1 cellular context compared by ENCODE assay signal in genomic region chr6:132962936-132963579, GRCh38.
TF ChIP-seq lines count a peak whose summit lies in the region.

No MANE protein-coding gene starts in this region.

TF ChIP-seq in K562, 482 proteins besides CTCF, POLR2A, EP300 and RAD21 (continued from another document):
- no peak for TF ChIP-seq ELK3 (CRISPR knock-in tag; IDR thresholded peaks at IDR 0.05)
- TF ChIP-seq SP1 (CRISPR knock-in tag; IDR thresholded peaks at IDR 0.05), result no peak
- peak; percentile 60 for TF ChIP-seq DEAF1 (CRISPR knock-in tag; IDR thresholded peaks at IDR 0.05)
- no peak for TF ChIP-seq CBX2 (IDR thresholded peaks at IDR 0.05; ENCODE audit: insufficient read depth, low read length, poor library complexity, severe bottlenecking)
- TF ChIP-seq HNRNPUL1 (IDR thresholded peaks at IDR 0.05; ENCODE audit: low read length), result no peak
- peak in 1 of 2 experiments; percentile 34; a peak in 1 of 4 replicates for TF ChIP-seq MAZ (CRISPR knock-in tag; conservative IDR thresholded peaks at IDR 0.05 in 1 of 2, IDR thresholded peaks at IDR 0.05 in 1 of 2)
- 0 out of 2 replicates have a peak, but pooled peaks have one; percentile 15 for TF ChIP-seq MITF (IDR thresholded peaks at IDR 0.05)
- no peak for TF ChIP-seq SAP30 (IDR thresholded peaks at IDR 0.05; ENCODE audit: borderline replicate concordance, insufficient read depth, low read depth, low read length, poor library complexity, severe bottlenecking)
- peak; percentile 75 for TF ChIP-seq SMC3 (conservative IDR thresholded peaks at IDR 0.05; ENCODE audit: insufficient read depth, low read depth, low read length)
- TF ChIP-seq NONO (IDR thresholded peaks at IDR 0.05; ENCODE audit: low read depth in 2 of 2, low read length in 1 of 2), result no peak
- TF ChIP-seq ETS1 (conservative IDR thresholded peaks at IDR 0.05; ENCODE audit: control insufficient read depth, low read depth, low read length), result no peak
